Comparison of ENCODE assay signal across 11 cellular contexts in the genomic region with DNA sequence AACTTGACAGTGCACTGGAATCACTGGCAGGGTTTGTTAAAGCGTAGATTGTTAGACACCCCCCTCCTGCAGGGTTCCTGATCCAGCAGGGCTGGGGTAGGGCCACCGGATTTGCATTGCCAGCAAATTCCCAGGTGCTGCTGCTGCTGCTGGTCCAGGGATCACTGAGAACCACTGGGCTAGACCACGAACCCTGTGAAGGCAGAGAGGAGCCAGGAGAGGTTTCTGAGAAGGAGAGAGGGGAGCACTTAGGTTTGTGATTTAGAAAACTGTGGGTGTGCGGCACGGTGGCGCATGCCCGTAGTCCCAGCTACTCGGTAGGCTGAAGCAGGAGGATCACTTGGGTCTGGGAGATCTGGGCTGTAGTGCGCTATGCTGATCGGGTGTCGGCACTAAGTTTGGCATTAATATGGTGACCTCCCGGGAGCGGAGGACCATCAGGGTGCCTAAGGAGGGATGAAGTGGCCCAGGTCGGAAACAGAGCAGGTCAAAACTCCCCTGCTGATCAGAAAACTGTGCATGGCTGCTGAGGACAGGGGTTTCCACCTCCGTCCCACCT. TPM values are rescaled to one million over a fixed set of nuclear protein-coding genes. Genes with fewer than 3 reads are reported as not detected.
A peak's percentile ranks its signal among the peaks of the same experiment; 100 is the strongest.
DNase-seq lines count a peak whose midpoint lies in the region; ATAC-seq lines count a peak whose summit lies in the region.
"Had no signal": no experiment of that assay in that cellular context is flagged by ENCODE, and none has a peak within 500 bp of the region (broad histone marks: within the 10 kb centered on the region; RNA-seq: fewer than 3 reads in every experiment).

No MANE protein-coding gene starts in this region.

- peaks cover 85% of the 10 kb centered on the region for H3K4me1 Mint-ChIP-seq in activated CD4-positive, alpha-beta T cell treated with anti-CD3 and anti-CD28 coated beads, Interleukin-2, amount 10 ng/mL, durations not matched to agents 7 days and 5 days
- H3K4me1 Mint-ChIP-seq in activated naive CD8-positive, alpha-beta T cell treated with anti-CD3 and anti-CD28 coated beads, Interleukin-2, amount 10 ng/mL, durations not matched to agents 7 days and 5 days = peaks cover 68% of the 10 kb centered on the region
- peaks cover 98% of the 10 kb centered on the region for H3K4me1 Mint-ChIP-seq in stimulated activated memory B cell treated with anti-CD40 and anti-IgM and Interleukin-4, amounts not matched to agents 10 μg/mL and 1 μg/mL and 100 μg/mL, for 72 hours

- POLR2A ChIA-PET in activated CD4-positive, alpha-beta T cell treated with anti-CD3 and anti-CD28 coated beads, Interleukin-2, amount 10 ng/mL, durations not matched to agents 7 days and 5 days (lab: Charles Lee) = no interaction called here
- POLR2A ChIA-PET in activated naive CD8-positive, alpha-beta T cell treated with anti-CD3 and anti-CD28 coated beads, Interleukin-2, amount 10 ng/mL, durations not matched to agents 7 days and 5 days (lab: Charles Lee) = interaction anchor here (0.8 to 5.1 kb wide), 6 partner anchors 14 to 90 kb away, joined by 3 to 38 read pairs (median 8); a partner anchor contains a TSS

- CTCF ChIA-PET in activated CD4-positive, alpha-beta T cell treated with anti-CD3 and anti-CD28 coated beads, Interleukin-2, amount 10 ng/mL, durations not matched to agents 7 days and 5 days (lab: Charles Lee) = interaction anchor here (0.6 to 3.2 kb wide), 5 partner anchors 13 to 65 kb away, joined by 3 to 10 read pairs (median 4); no protein-coding TSS in a partner anchor

- ATAC-seq in HG03442 (IDR thresholded peaks at IDR 0.05; ENCODE audit: unreplicated experiment) (peak; percentile 1), GM18498 (IDR thresholded peaks at IDR 0.05; ENCODE audit: unreplicated experiment) (no peak)
- no peak for ATAC-seq in activated naive CD8-positive, alpha-beta T cell treated with anti-CD3 and anti-CD28 coated beads, Interleukin-2, amount 10 ng/mL, durations not matched to agents 7 days and 5 days (ENCODE audit: low read depth)
- ATAC-seq in stimulated activated memory B cell treated with anti-CD40 and anti-IgM and Interleukin-4, amounts not matched to agents 10 μg/mL and 1 μg/mL and 100 μg/mL, for 72 hours = no peak

- DNase-seq in activated CD4-positive, alpha-beta T cell treated with anti-CD3 and anti-CD28 coated beads, Interleukin-2, amount 10 ng/mL, durations not matched to agents 7 days and 5 days = no peak
- no peak for DNase-seq in activated CD4-positive, alpha-beta T cell treated with anti-CD3 and anti-CD28 coated beads, Interleukin-2, amount 50 U/mL, for 4 hours
- DNase-seq in activated naive CD8-positive, alpha-beta T cell treated with anti-CD3 and anti-CD28 coated beads, Interleukin-2, amount 10 ng/mL, durations not matched to agents 7 days and 5 days = no peak
- DNase-seq in DMS79 treated with DMSO at 0.1 percent for 48 hours (lab: John Stamatoyannopoulos, UW) (no peak), HPDE6-E6E7 (ENCODE audit: extremely low spot score) (no peak)
- DNase-seq: NCI-H1105 treated with DMSO at 0.1 percent for 48 hours, Right ventricle myocardium superior, thyroid gland had no signal

- peak overlapping the region; percentile 59 for H3K4me3 Mint-ChIP-seq in activated CD4-positive, alpha-beta T cell treated with anti-CD3 and anti-CD28 coated beads, Interleukin-2, amount 10 ng/mL, durations not matched to agents 7 days and 5 days
- peak overlapping the region; percentile 76 for H3K4me3 Mint-ChIP-seq in activated naive CD8-positive, alpha-beta T cell treated with anti-CD3 and anti-CD28 coated beads, Interleukin-2, amount 10 ng/mL, durations not matched to agents 7 days and 5 days
- peak overlapping the region; percentile 76 for H3K4me3 Mint-ChIP-seq in stimulated activated memory B cell treated with anti-CD40 and anti-IgM and Interleukin-4, amounts not matched to agents 10 μg/mL and 1 μg/mL and 100 μg/mL, for 72 hours

- peak overlapping the region; percentile 90 for H3K27ac Mint-ChIP-seq in activated CD4-positive, alpha-beta T cell treated with anti-CD3 and anti-CD28 coated beads, Interleukin-2, amount 10 ng/mL, durations not matched to agents 7 days and 5 days
- H3K27ac Mint-ChIP-seq in activated naive CD8-positive, alpha-beta T cell treated with anti-CD3 and anti-CD28 coated beads, Interleukin-2, amount 10 ng/mL, durations not matched to agents 7 days and 5 days = peak overlapping the region; percentile 87
- H3K27ac Mint-ChIP-seq in stimulated activated memory B cell treated with anti-CD40 and anti-IgM and Interleukin-4, amounts not matched to agents 10 μg/mL and 1 μg/mL and 100 μg/mL, for 72 hours = peak overlapping the region; percentile 93

- no peaks in the 10 kb centered on the region for H3K9me3 Mint-ChIP-seq in activated CD4-positive, alpha-beta T cell treated with anti-CD3 and anti-CD28 coated beads, Interleukin-2, amount 10 ng/mL, durations not matched to agents 7 days and 5 days
- no peaks in the 10 kb centered on the region for H3K9me3 Mint-ChIP-seq in activated naive CD8-positive, alpha-beta T cell treated with anti-CD3 and anti-CD28 coated beads, Interleukin-2, amount 10 ng/mL, durations not matched to agents 7 days and 5 days
- no peaks in the 10 kb centered on the region for H3K9me3 Mint-ChIP-seq in stimulated activated memory B cell treated with anti-CD40 and anti-IgM and Interleukin-4, amounts not matched to agents 10 μg/mL and 1 μg/mL and 100 μg/mL, for 72 hours

- H3K27me3 Mint-ChIP-seq in activated CD4-positive, alpha-beta T cell treated with anti-CD3 and anti-CD28 coated beads, Interleukin-2, amount 10 ng/mL, durations not matched to agents 7 days and 5 days = no peaks in the 10 kb centered on the region
- no peaks in the 10 kb centered on the region for H3K27me3 Mint-ChIP-seq in activated naive CD8-positive, alpha-beta T cell treated with anti-CD3 and anti-CD28 coated beads, Interleukin-2, amount 10 ng/mL, durations not matched to agents 7 days and 5 days
- no peaks in the 10 kb centered on the region for H3K27me3 Mint-ChIP-seq in stimulated activated memory B cell treated with anti-CD40 and anti-IgM and Interleukin-4, amounts not matched to agents 10 μg/mL and 1 μg/mL and 100 μg/mL, for 72 hours

- H3K36me3 Mint-ChIP-seq in activated CD4-positive, alpha-beta T cell treated with anti-CD3 and anti-CD28 coated beads, Interleukin-2, amount 10 ng/mL, durations not matched to agents 7 days and 5 days (ENCODE audit: low read depth) = peaks cover 21% of the 10 kb centered on the region
- peaks cover 16% of the 10 kb centered on the region for H3K36me3 Mint-ChIP-seq in activated naive CD8-positive, alpha-beta T cell treated with anti-CD3 and anti-CD28 coated beads, Interleukin-2, amount 10 ng/mL, durations not matched to agents 7 days and 5 days
- H3K36me3 Mint-ChIP-seq in stimulated activated memory B cell treated with anti-CD40 and anti-IgM and Interleukin-4, amounts not matched to agents 10 μg/mL and 1 μg/mL and 100 μg/mL, for 72 hours = peaks cover 34% of the 10 kb centered on the region

RNA-seq across cellular contexts. Expression of a gene that starts 53.6 kb away (rescaled TPM):
- 10 to 100 TPM; 22.5 to 22.6 TPM for total RNA-seq in activated CD4-positive, alpha-beta T cell treated with anti-CD3 and anti-CD28 coated beads, Interleukin-2, amount 10 ng/mL, durations not matched to agents 7 days and 5 days
- 10 to 100 TPM; 14.4 to 15.4 TPM for total RNA-seq in activated naive CD8-positive, alpha-beta T cell treated with anti-CD3 and anti-CD28 coated beads, Interleukin-2, amount 10 ng/mL, durations not matched to agents 7 days and 5 days
